ENCODE assay signal across 2 cellular contexts in genomic region chr3:47379488-47379899, GRCh38.
TF ChIP-seq lines count a peak whose summit lies in the region.

No MANE protein-coding gene starts in this region.

TF ChIP-seq in SK-N-SH, 30 proteins besides CTCF, POLR2A, EP300 and RAD21 (continued from another document):
- TF ChIP-seq PBX3 (IDR thresholded peaks at IDR 0.05), result no peak
- no peak for TF ChIP-seq JUND (IDR thresholded peaks at IDR 0.05)
- no peak for TF ChIP-seq FOXJ3 (CRISPR knock-in tag; IDR thresholded peaks at IDR 0.05)
- TF ChIP-seq ZBTB33 (IDR thresholded peaks at IDR 0.05; ENCODE audit: borderline replicate concordance, low read depth), result no peak
- no peak for TF ChIP-seq ELF1 (IDR thresholded peaks at IDR 0.05)

TF ChIP-seq in SK-N-SH treated with all-trans-retinoic acid at 6 μM for 48 hours, 23 proteins besides CTCF, POLR2A, EP300 and RAD21 (continued from another document):
- TF ChIP-seq, protein P1, sequence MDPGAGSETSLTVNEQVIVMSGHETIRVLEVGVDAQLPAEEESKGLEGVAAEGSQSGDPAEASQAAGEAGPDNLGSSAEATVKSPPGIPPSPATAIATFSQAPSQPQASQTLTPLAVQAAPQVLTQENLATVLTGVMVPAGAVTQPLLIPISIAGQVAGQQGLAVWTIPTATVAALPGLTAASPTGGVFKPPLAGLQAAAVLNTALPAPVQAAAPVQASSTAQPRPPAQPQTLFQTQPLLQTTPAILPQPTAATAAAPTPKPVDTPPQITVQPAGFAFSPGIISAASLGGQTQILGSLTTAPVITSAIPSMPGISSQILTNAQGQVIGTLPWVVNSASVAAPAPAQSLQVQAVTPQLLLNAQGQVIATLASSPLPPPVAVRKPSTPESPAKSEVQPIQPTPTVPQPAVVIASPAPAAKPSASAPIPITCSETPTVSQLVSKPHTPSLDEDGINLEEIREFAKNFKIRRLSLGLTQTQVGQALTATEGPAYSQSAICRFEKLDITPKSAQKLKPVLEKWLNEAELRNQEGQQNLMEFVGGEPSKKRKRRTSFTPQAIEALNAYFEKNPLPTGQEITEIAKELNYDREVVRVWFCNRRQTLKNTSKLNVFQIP (CRISPR knock-in tag; IDR thresholded peaks at IDR 0.05; ENCODE audit: borderline replicate concordance, low read depth), result no peak
- TF ChIP-seq RARB (CRISPR knock-in tag; IDR thresholded peaks at IDR 0.05) (no peak), ZNF8 (CRISPR knock-in tag; IDR thresholded peaks at IDR 0.05) (no peak), ZNF70 (CRISPR knock-in tag; IDR thresholded peaks at IDR 0.05) (no peak), ARNTL (CRISPR knock-in tag; IDR thresholded peaks at IDR 0.05; ENCODE audit: borderline replicate concordance, low read depth) (no peak), ZNF565 (CRISPR knock-in tag; conservative IDR thresholded peaks at IDR 0.05; ENCODE audit: low read depth) (no peak), CSDC2 (CRISPR knock-in tag; IDR thresholded peaks at IDR 0.05) (no peak), TOX (CRISPR knock-in tag; IDR thresholded peaks at IDR 0.05; ENCODE audit: borderline replicate concordance) (no peak), ZFP30 (CRISPR knock-in tag; IDR thresholded peaks at IDR 0.05) (no peak), ISL1 (CRISPR knock-in tag; IDR thresholded peaks at IDR 0.05) (no peak), ZC3H10 (CRISPR knock-in tag; IDR thresholded peaks at IDR 0.05) (no peak), BACH2 (CRISPR knock-in tag; IDR thresholded peaks at IDR 0.05; ENCODE audit: borderline replicate concordance) (no peak)
- TF ChIP-seq, protein P2, sequence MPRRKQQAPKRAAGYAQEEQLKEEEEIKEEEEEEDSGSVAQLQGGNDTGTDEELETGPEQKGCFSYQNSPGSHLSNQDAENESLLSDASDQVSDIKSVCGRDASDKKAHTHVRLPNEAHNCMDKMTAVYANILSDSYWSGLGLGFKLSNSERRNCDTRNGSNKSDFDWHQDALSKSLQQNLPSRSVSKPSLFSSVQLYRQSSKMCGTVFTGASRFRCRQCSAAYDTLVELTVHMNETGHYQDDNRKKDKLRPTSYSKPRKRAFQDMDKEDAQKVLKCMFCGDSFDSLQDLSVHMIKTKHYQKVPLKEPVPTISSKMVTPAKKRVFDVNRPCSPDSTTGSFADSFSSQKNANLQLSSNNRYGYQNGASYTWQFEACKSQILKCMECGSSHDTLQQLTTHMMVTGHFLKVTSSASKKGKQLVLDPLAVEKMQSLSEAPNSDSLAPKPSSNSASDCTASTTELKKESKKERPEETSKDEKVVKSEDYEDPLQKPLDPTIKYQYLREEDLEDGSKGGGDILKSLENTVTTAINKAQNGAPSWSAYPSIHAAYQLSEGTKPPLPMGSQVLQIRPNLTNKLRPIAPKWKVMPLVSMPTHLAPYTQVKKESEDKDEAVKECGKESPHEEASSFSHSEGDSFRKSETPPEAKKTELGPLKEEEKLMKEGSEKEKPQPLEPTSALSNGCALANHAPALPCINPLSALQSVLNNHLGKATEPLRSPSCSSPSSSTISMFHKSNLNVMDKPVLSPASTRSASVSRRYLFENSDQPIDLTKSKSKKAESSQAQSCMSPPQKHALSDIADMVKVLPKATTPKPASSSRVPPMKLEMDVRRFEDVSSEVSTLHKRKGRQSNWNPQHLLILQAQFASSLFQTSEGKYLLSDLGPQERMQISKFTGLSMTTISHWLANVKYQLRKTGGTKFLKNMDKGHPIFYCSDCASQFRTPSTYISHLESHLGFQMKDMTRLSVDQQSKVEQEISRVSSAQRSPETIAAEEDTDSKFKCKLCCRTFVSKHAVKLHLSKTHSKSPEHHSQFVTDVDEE (CRISPR knock-in tag; IDR thresholded peaks at IDR 0.05), result no peak
- TF ChIP-seq, protein P3, sequence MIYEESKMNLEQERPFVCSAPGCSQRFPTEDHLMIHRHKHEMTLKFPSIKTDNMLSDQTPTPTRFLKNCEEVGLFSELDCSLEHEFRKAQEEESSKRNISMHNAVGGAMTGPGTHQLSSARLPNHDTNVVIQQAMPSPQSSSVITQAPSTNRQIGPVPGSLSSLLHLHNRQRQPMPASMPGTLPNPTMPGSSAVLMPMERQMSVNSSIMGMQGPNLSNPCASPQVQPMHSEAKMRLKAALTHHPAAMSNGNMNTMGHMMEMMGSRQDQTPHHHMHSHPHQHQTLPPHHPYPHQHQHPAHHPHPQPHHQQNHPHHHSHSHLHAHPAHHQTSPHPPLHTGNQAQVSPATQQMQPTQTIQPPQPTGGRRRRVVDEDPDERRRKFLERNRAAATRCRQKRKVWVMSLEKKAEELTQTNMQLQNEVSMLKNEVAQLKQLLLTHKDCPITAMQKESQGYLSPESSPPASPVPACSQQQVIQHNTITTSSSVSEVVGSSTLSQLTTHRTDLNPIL (CRISPR knock-in tag; IDR thresholded peaks at IDR 0.05; ENCODE audit: low read depth), result no peak
